Comparison of ENCODE assay signal across 1 cellular context in genomic region chr17:39623356-39623950, GRCh38.
TF ChIP-seq lines count a peak whose summit lies in the region.

No MANE protein-coding gene starts in this region.

TF ChIP-seq in HepG2, 621 proteins besides CTCF, POLR2A, EP300 and RAD21 (continued from another document and continues in another):
- TF ChIP-seq, protein P1, sequence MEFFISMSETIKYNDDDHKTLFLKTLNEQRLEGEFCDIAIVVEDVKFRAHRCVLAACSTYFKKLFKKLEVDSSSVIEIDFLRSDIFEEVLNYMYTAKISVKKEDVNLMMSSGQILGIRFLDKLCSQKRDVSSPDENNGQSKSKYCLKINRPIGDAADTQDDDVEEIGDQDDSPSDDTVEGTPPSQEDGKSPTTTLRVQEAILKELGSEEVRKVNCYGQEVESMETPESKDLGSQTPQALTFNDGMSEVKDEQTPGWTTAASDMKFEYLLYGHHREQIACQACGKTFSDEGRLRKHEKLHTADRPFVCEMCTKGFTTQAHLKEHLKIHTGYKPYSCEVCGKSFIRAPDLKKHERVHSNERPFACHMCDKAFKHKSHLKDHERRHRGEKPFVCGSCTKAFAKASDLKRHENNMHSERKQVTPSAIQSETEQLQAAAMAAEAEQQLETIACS (CRISPR knock-in tag; IDR thresholded peaks at IDR 0.05), result no peak
- TF ChIP-seq, protein P2, sequence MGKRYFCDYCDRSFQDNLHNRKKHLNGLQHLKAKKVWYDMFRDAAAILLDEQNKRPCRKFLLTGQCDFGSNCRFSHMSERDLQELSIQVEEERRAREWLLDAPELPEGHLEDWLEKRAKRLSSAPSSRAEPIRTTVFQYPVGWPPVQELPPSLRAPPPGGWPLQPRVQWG (CRISPR knock-in tag; IDR thresholded peaks at IDR 0.05; ENCODE audit: borderline replicate concordance, low read depth), result no peak
- TF ChIP-seq, protein P3, sequence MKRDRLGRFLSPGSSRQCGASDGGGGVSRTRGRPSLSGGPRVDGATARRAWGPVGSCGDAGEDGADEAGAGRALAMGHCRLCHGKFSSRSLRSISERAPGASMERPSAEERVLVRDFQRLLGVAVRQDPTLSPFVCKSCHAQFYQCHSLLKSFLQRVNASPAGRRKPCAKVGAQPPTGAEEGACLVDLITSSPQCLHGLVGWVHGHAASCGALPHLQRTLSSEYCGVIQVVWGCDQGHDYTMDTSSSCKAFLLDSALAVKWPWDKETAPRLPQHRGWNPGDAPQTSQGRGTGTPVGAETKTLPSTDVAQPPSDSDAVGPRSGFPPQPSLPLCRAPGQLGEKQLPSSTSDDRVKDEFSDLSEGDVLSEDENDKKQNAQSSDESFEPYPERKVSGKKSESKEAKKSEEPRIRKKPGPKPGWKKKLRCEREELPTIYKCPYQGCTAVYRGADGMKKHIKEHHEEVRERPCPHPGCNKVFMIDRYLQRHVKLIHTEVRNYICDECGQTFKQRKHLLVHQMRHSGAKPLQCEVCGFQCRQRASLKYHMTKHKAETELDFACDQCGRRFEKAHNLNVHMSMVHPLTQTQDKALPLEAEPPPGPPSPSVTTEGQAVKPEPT (CRISPR knock-in tag; IDR thresholded peaks at IDR 0.05; ENCODE audit: low read depth), result no peak
- TF ChIP-seq BRCA1 (CRISPR knock-in tag; IDR thresholded peaks at IDR 0.05), result no peak
- TF ChIP-seq SIX1 (CRISPR knock-in tag; IDR thresholded peaks at IDR 0.05; ENCODE audit: borderline replicate concordance), result no peak
- no peak for TF ChIP-seq ZNF33A (CRISPR knock-in tag; IDR thresholded peaks at IDR 0.05; ENCODE audit: borderline replicate concordance)
- no peak for TF ChIP-seq NCOR1 (IDR thresholded peaks at IDR 0.05; ENCODE audit: borderline replicate concordance, low read length)
- 0 out of 2 replicates have a peak, but pooled peaks have one; percentile 16 for TF ChIP-seq ZNF614 (CRISPR knock-in tag; IDR thresholded peaks at IDR 0.05; ENCODE audit: borderline replicate concordance)
- TF ChIP-seq ZNF484 (CRISPR knock-in tag; IDR thresholded peaks at IDR 0.05; ENCODE audit: borderline replicate concordance, low read depth), result no peak
- no peak for TF ChIP-seq TBP (CRISPR knock-in tag; IDR thresholded peaks at IDR 0.05)
- TF ChIP-seq, protein P4, sequence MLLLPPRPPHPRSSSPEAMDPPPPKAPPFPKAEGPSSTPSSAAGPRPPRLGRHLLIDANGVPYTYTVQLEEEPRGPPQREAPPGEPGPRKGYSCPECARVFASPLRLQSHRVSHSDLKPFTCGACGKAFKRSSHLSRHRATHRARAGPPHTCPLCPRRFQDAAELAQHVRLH (CRISPR knock-in tag; IDR thresholded peaks at IDR 0.05; ENCODE audit: borderline replicate concordance, low read depth), result peak; percentile 53; the same call in 1 of the 2 replicates
- TF ChIP-seq ZMYM3 (CRISPR knock-in tag; IDR thresholded peaks at IDR 0.05), result no peak
- no peak for TF ChIP-seq ZNF850 (CRISPR knock-in tag; conservative IDR thresholded peaks at IDR 0.05)
- TF ChIP-seq ZNF556 (CRISPR knock-in tag; IDR thresholded peaks at IDR 0.05; ENCODE audit: borderline replicate concordance), result no peak
- no peak for TF ChIP-seq NFKBIZ (CRISPR knock-in tag; IDR thresholded peaks at IDR 0.05)
- 0 out of 2 replicates have a peak, but pooled peaks have one; percentile 42 for TF ChIP-seq ZNF34 (CRISPR knock-in tag; IDR thresholded peaks at IDR 0.05; ENCODE audit: borderline replicate concordance)
- TF ChIP-seq ZNF776 (CRISPR knock-in tag; IDR thresholded peaks at IDR 0.05), result no peak
- no peak for TF ChIP-seq U2AF2 (IDR thresholded peaks at IDR 0.05; ENCODE audit: low read depth, low read length)
- TF ChIP-seq ARHGAP35 (CRISPR knock-in tag; IDR thresholded peaks at IDR 0.05; ENCODE audit: borderline replicate concordance), result no peak
- TF ChIP-seq HOXA7 (CRISPR knock-in tag; IDR thresholded peaks at IDR 0.05), result no peak
- TF ChIP-seq IRF9 (CRISPR knock-in tag; IDR thresholded peaks at IDR 0.05; ENCODE audit: borderline replicate concordance), result no peak
- no peak for TF ChIP-seq PRPF4 (IDR thresholded peaks at IDR 0.05; ENCODE audit: low read depth, low read length, poor library complexity, severe bottlenecking)
- no peak for TF ChIP-seq JDP2 (CRISPR knock-in tag; IDR thresholded peaks at IDR 0.05; ENCODE audit: borderline replicate concordance)
- TF ChIP-seq, protein P5, sequence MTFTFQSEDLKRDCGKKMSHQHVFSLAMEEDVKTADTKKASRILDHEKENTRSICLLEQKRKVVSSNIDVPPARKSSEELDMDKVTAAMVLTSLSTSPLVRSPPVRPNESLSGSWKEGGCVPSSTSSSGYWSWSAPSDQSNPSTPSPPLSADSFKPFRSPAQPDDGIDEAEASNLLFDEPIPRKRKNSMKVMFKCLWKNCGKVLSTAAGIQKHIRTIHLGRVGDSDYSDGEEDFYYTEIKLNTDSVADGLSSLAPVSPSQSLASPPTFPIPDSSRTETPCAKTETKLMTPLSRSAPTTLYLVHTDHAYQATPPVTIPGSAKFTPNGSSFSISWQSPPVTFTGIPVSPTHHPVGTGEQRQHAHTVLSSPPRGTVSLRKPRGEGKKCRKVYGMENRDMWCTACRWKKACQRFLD (CRISPR knock-in tag; IDR thresholded peaks at IDR 0.05; ENCODE audit: borderline replicate concordance), result no peak
- TF ChIP-seq MAFG (CRISPR knock-in tag; IDR thresholded peaks at IDR 0.05), result no peak
- no peak for TF ChIP-seq ZNF597 (CRISPR knock-in tag; IDR thresholded peaks at IDR 0.05)
- TF ChIP-seq, protein P6, sequence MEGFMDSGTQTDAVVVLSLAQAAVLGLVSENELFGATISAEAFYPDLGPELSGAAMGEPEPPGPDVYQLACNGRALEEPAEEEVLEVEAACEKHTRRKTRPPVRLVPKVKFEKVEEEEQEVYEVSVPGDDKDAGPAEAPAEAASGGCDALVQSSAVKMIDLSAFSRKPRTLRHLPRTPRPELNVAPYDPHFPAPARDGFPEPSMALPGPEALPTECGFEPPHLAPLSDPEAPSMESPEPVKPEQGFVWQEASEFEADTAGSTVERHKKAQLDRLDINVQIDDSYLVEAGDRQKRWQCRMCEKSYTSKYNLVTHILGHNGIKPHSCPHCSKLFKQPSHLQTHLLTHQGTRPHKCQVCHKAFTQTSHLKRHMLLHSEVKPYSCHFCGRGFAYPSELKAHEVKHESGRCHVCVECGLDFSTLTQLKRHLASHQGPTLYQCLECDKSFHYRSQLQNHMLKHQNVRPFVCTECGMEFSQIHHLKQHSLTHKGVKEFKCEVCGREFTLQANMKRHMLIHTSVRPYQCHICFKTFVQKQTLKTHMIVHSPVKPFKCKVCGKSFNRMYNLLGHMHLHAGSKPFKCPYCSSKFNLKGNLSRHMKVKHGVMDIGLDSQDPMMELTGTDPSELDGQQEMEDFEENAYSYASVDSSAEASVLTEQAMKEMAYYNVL (CRISPR knock-in tag; IDR thresholded peaks at IDR 0.05; ENCODE audit: borderline replicate concordance), result no peak
- TF ChIP-seq NR2C2 (CRISPR knock-in tag; IDR thresholded peaks at IDR 0.05; ENCODE audit: borderline replicate concordance), result no peak
- no peak for TF ChIP-seq KLF11 (CRISPR knock-in tag; IDR thresholded peaks at IDR 0.05)
- TF ChIP-seq ZNF747 (CRISPR knock-in tag; IDR thresholded peaks at IDR 0.05; ENCODE audit: borderline replicate concordance), result no peak
- TF ChIP-seq SP1 (IDR thresholded peaks at IDR 0.05), result no peak
- no peak for TF ChIP-seq SP1 (CRISPR knock-in tag; IDR thresholded peaks at IDR 0.05)
- TF ChIP-seq CBX2 (IDR thresholded peaks at IDR 0.05; ENCODE audit: low read depth, low read length), result no peak
- no peak for TF ChIP-seq CBX2 (CRISPR knock-in tag; IDR thresholded peaks at IDR 0.05; ENCODE audit: low read depth)
- no peak for TF ChIP-seq ZNF570 (CRISPR knock-in tag; IDR thresholded peaks at IDR 0.05; ENCODE audit: borderline replicate concordance)
- TF ChIP-seq HMGXB4 (CRISPR knock-in tag; IDR thresholded peaks at IDR 0.05; ENCODE audit: borderline replicate concordance in 1 of 2, low read depth in 1 of 2), result peak; percentile 43 to 69; a peak in 2 of 4 replicates
- no peak for TF ChIP-seq ZNF235 (CRISPR knock-in tag; IDR thresholded peaks at IDR 0.05; ENCODE audit: borderline replicate concordance)
- TF ChIP-seq PAX8 (CRISPR knock-in tag; IDR thresholded peaks at IDR 0.05; ENCODE audit: borderline replicate concordance), result no peak
- no peak for TF ChIP-seq NFE2 (CRISPR knock-in tag; IDR thresholded peaks at IDR 0.05)
- TF ChIP-seq RNF219 (CRISPR knock-in tag; IDR thresholded peaks at IDR 0.05), result no peak
- TF ChIP-seq ELF4 (CRISPR knock-in tag; IDR thresholded peaks at IDR 0.05; ENCODE audit: borderline replicate concordance), result no peak
- TF ChIP-seq, protein P7, sequence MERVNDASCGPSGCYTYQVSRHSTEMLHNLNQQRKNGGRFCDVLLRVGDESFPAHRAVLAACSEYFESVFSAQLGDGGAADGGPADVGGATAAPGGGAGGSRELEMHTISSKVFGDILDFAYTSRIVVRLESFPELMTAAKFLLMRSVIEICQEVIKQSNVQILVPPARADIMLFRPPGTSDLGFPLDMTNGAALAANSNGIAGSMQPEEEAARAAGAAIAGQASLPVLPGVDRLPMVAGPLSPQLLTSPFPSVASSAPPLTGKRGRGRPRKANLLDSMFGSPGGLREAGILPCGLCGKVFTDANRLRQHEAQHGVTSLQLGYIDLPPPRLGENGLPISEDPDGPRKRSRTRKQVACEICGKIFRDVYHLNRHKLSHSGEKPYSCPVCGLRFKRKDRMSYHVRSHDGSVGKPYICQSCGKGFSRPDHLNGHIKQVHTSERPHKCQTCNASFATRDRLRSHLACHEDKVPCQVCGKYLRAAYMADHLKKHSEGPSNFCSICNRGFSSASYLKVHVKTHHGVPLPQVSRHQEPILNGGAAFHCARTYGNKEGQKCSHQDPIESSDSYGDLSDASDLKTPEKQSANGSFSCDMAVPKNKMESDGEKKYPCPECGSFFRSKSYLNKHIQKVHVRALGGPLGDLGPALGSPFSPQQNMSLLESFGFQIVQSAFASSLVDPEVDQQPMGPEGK (CRISPR knock-in tag; IDR thresholded peaks at IDR 0.05), result peak; percentile 48; the same call in 1 of the 2 replicates
- TF ChIP-seq, protein P8, sequence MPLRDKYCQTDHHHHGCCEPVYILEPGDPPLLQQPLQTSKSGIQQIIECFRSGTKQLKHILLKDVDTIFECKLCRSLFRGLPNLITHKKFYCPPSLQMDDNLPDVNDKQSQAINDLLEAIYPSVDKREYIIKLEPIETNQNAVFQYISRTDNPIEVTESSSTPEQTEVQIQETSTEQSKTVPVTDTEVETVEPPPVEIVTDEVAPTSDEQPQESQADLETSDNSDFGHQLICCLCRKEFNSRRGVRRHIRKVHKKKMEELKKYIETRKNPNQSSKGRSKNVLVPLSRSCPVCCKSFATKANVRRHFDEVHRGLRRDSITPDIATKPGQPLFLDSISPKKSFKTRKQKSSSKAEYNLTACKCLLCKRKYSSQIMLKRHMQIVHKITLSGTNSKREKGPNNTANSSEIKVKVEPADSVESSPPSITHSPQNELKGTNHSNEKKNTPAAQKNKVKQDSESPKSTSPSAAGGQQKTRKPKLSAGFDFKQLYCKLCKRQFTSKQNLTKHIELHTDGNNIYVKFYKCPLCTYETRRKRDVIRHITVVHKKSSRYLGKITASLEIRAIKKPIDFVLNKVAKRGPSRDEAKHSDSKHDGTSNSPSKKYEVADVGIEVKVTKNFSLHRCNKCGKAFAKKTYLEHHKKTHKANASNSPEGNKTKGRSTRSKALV (CRISPR knock-in tag; IDR thresholded peaks at IDR 0.05), result no peak
- no peak; the same call in 1 of the 2 replicates for TF ChIP-seq NFKB2 (CRISPR knock-in tag; IDR thresholded peaks at IDR 0.05; ENCODE audit: borderline replicate concordance)
- no peak for TF ChIP-seq KLF12 (CRISPR knock-in tag; IDR thresholded peaks at IDR 0.05; ENCODE audit: borderline replicate concordance)
- TF ChIP-seq DDIT3 (CRISPR knock-in tag; IDR thresholded peaks at IDR 0.05), result no peak
